In the genomic region with DNA sequence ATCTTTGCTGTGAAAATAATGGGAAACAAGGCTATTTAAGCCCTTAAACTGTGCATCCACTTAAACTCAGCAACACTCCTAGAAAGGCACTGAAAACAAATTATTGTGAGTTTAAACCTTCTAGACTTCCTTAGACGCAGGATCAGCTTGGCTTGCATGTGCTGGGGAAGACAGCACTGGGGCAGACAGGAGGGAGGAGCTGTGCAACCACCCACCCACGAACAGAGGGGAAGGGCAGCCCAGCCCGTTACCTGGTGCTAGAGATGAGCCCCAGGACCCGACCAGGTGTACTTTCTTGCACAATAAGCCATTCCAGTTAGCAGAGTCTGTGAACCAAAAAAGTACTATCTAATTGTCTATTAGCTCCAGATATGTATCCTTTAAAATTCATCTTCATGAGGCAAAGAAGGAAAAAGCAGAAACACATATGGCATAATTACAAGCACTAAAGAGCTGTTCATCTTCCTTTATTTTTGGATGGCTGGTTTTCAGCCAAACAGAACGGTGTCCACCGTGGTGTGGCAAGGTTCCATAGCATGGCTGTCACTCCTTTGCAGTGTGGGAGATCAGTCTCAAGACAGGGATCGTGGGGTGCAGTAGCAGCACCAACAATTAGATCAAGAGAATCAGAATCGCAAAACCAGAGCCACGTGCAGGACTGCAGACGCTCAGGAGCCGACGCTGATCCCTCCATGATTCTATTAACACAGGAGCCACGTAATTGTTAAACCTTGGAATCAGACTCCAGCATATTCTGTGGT, we compare ENCODE assay signal across 10 cellular contexts.
DNase-seq lines count a peak whose midpoint lies in the region; ATAC-seq and TF ChIP-seq lines count a peak whose summit lies in the region.
"Had no signal": no experiment of that assay in that cellular context is flagged by ENCODE, and none has a peak within 500 bp of the region (broad histone marks: within the 10 kb centered on the region; RNA-seq: fewer than 3 reads in every experiment).

No MANE protein-coding gene starts in this region.

- H3K27me3 Mint-ChIP-seq in CD4-positive, alpha-beta T cell = no peaks in the 10 kb centered on the region
- peaks cover 0 to 11% (median 5%) of the 10 kb centered on the region in 3 donors for H3K27me3 Mint-ChIP-seq in immature natural killer cell (ENCODE audit: low read depth in 3 of 3)

- no TSS peak for BruUV-seq in OCI-LY7 (replicated peaks; lab: Mats Ljungman, UMichigan)

- H3K4me3 ChIP-seq in OCI-LY7 (ENCODE audit: low read depth, low read length, poor library complexity, severe bottlenecking) = peak overlapping the region; percentile 42
- H3K4me3 ChIP-seq: SJCRH30 had no signal

- intact Hi-C loops in CD4-positive, alpha-beta T cell (cut with DNase I, micrococcal nuclease) = no loop called here
- intact Hi-C loops in OCI-LY7 (cut with micrococcal nuclease; ENCODE audit: unreplicated experiment) = no loop called here

- H3K27ac ChIP-seq in CD4-positive, alpha-beta T cell (ENCODE audit: low read depth, low read length) = peak overlapping the region; percentile 58
- peak overlapping the region; percentile 25 for H3K27ac ChIP-seq in OCI-LY7 (ENCODE audit: low read depth, low read length, poor library complexity, severe bottlenecking)
- H3K27ac ChIP-seq: SJCRH30 had no signal

- POLR2A ChIA-PET in CD4-positive, alpha-beta T cell (lab: Charles Lee) = interaction anchor here (0.9 to 2.6 kb wide), 13 partner anchors 8 to 130 kb away, joined by 3 to 12 read pairs (median 4); no protein-coding TSS in a partner anchor
- POLR2A ChIA-PET in OCI-LY7 (lab: Charles Lee) = interaction anchor here (1.3 to 1.8 kb wide), 2 partner anchors 10 to 13 kb away, joined by 4 to 8 read pairs; no protein-coding TSS in a partner anchor

- no peaks in the 10 kb centered on the region for H3K9me3 Mint-ChIP-seq in CD4-positive, alpha-beta T cell
- H3K9me3 Mint-ChIP-seq in immature natural killer cell = no peaks in the 10 kb centered on the region

- H3K36me3 Mint-ChIP-seq in CD4-positive, alpha-beta T cell (ENCODE audit: low read depth) = peaks cover 86% of the 10 kb centered on the region
- peaks cover 0 to 5% (median 4%) of the 10 kb centered on the region in 3 donors for H3K36me3 Mint-ChIP-seq in immature natural killer cell

- peaks cover 7% of the 10 kb centered on the region; the same call in 1 of the 2 replicates for H3K36me3 ChIP-seq in OCI-LY7 (ENCODE audit: insufficient read depth, low read length)
- H3K36me3 ChIP-seq: SJCRH30 had no signal

- H3K9me3 ChIP-seq in CD4-positive, alpha-beta T cell (ENCODE audit: control insufficient read depth, low read length) = no peaks in the 10 kb centered on the region
- no peaks in the 10 kb centered on the region for H3K9me3 ChIP-seq in OCI-LY7 (ENCODE audit: low read length)
- H3K9me3 ChIP-seq: SJCRH30 had no signal

- H2AFZ ChIP-seq in OCI-LY7 (ENCODE audit: low read length) = peak overlapping the region; percentile 1; the same call in 1 of the 2 replicates

- TF ChIP-seq CTCF in CD4-positive, alpha-beta T cell (IDR thresholded peaks at IDR 0.05) = no peak
- no peak for TF ChIP-seq CTCF in OCI-LY7 (conservative IDR thresholded peaks at IDR 0.05; ENCODE audit: low read length)

- H3K9me2 ChIP-seq in OCI-LY7 (ENCODE audit: insufficient read depth, low read length) = no peaks in the 10 kb centered on the region

- peak overlapping the region; percentile 96 for H3K27ac Mint-ChIP-seq in CD4-positive, alpha-beta T cell
- peak overlapping the region; percentile 87 to 97 (median 95) for H3K27ac Mint-ChIP-seq in immature natural killer cell

- no peaks in the 10 kb centered on the region for H3K27me3 ChIP-seq in CD4-positive, alpha-beta T cell (ENCODE audit: control insufficient read depth, insufficient read depth, low read length)

- CTCF ChIA-PET in CD4-positive, alpha-beta T cell (lab: Charles Lee) = interaction anchor here (1.0 to 3.1 kb wide), 5 partner anchors 8 to 130 kb away, joined by 4 to 17 read pairs (median 11); no protein-coding TSS in a partner anchor
- CTCF ChIA-PET in OCI-LY7 (lab: Charles Lee; ENCODE audit: unreplicated experiment) = interaction anchor here (0.8 to 1.2 kb wide), 2 partner anchors 10 kb away, joined by 3 to 4 read pairs; no protein-coding TSS in a partner anchor

- H4K20me1 ChIP-seq in OCI-LY7 (ENCODE audit: insufficient read depth, low read length) = no peaks in the 10 kb centered on the region

- peak overlapping the region; percentile 89 for H3K4me3 Mint-ChIP-seq in CD4-positive, alpha-beta T cell
- peak overlapping the region; percentile 74 to 91 (median 87) for H3K4me3 Mint-ChIP-seq in immature natural killer cell

- no peaks in the 10 kb centered on the region for H3K79me2 ChIP-seq in OCI-LY7 (ENCODE audit: insufficient read depth, low read depth, low read length)

- H3K4me1 Mint-ChIP-seq in CD4-positive, alpha-beta T cell (ENCODE audit: low read depth) = peaks cover 97% of the 10 kb centered on the region
- H3K4me1 Mint-ChIP-seq in immature natural killer cell = peaks cover 79 to 90% of the 10 kb centered on the region in 2 donors

- H3K4me2 ChIP-seq in OCI-LY7 (ENCODE audit: low read length) = peak overlapping the region; percentile 58

- H3K4me1 ChIP-seq in OCI-LY7 (ENCODE audit: insufficient read depth, low read length, poor library complexity, severe bottlenecking) = peaks cover 23% of the 10 kb centered on the region
- H3K4me1 ChIP-seq: SJCRH30 had no signal

- peak in 2 of 10 experiments; percentile 30 to 43 for DNase-seq in CD4-positive, alpha-beta T cell
- DNase-seq in OCI-LY7 (ENCODE audit: low spot score) (no peak), immature natural killer cell (no peak), dermis blood vessel endothelial cell (no peak), Ammon's horn (ENCODE audit: low spot score) (no peak), dedifferentiated amniotic fluid mesenchymal stem cell (ENCODE audit: extremely low spot score) (no peak)
- DNase-seq: hippocampal formation, SJCRH30 had no signal

- peak; percentile 24 for ATAC-seq in CD4-positive, alpha-beta T cell (ENCODE audit: poor library complexity)
- ATAC-seq in GM19395 (IDR thresholded peaks at IDR 0.05; ENCODE audit: unreplicated experiment) (peak; percentile 29), HG03469 (IDR thresholded peaks at IDR 0.05; ENCODE audit: unreplicated experiment) (no peak)
